Comparison of ENCODE assay signal across 8 cellular contexts in genomic region chr1:66271216-66271903, GRCh38.
DNase-seq lines count a peak whose midpoint lies in the region; ATAC-seq and TF ChIP-seq lines count a peak whose summit lies in the region.

No MANE protein-coding gene starts in this region.

- peak; percentile 74 for DNase-seq in activated CD4-positive, alpha-beta T cell treated with anti-CD3 and anti-CD28 coated beads for 48 hours
- DNase-seq in activated CD4-positive, alpha-beta T cell treated with anti-CD3 and anti-CD28 coated beads, Interleukin-2, amount 50 U/mL, for 1 hour: no peak
- DNase-seq in NCI-H774 (lab: John Stamatoyannopoulos, UW) (peak; percentile 17), Right ventricle myocardium superior (peak; percentile 89), ovary (peak; percentile 77 to 90 (median 82)), NCI-H187 treated with DMSO at 0.1 percent for 48 hours (lab: John Stamatoyannopoulos, UW) (no peak)
- DNase-seq in activated naive CD8-positive, alpha-beta T cell treated with anti-CD3 and anti-CD28 coated beads for 36 hours: peak; percentile 46
- no peak for DNase-seq in activated effector memory CD4-positive, alpha-beta T cell treated with Interleukin-2 at 50 U/mL for 16 hours

- H3K36me3 Mint-ChIP-seq in activated naive CD8-positive, alpha-beta T cell treated with anti-CD3 and anti-CD28 coated beads for 36 hours: peaks cover 4% of the 10 kb centered on the region

- WGBS in ovary, 3 donors: 2 to 4% (median 2%) methylated on average over 8 of the region's 8 CpGs

- H3K36me3 ChIP-seq in ovary: no peaks in the 10 kb centered on the region

- H3K4me3 ChIP-seq in ovary: peak overlapping the region; percentile 20

- H3K4me1 Mint-ChIP-seq in activated naive CD8-positive, alpha-beta T cell treated with anti-CD3 and anti-CD28 coated beads for 36 hours: peaks cover 58% of the 10 kb centered on the region

- peak overlapping the region; percentile 79 for H3K27ac Mint-ChIP-seq in activated naive CD8-positive, alpha-beta T cell treated with anti-CD3 and anti-CD28 coated beads for 36 hours

- no peak for TF ChIP-seq CTCF in ovary (IDR thresholded peaks at IDR 0.05)

- intact Hi-C loops in Right ventricle myocardium superior (cut with DNase I): loop anchor here (5.0 kb wide), 1 partner anchor 61 kb away; no protein-coding TSS in a partner anchor
- intact Hi-C loops in ovary (cut with DNase I): loop anchor here in 1 of 4 donors (10.0 kb wide), 2 partner anchors 63 to 653 kb away; partner anchors contain the start of genes DNAI4 and MIER1

- H3K9me3 Mint-ChIP-seq in activated naive CD8-positive, alpha-beta T cell treated with anti-CD3 and anti-CD28 coated beads for 36 hours: peaks cover 1% of the 10 kb centered on the region

- peak; percentile 24 for TF ChIP-seq POLR2A in ovary (IDR thresholded peaks at IDR 0.05)

- H3K27ac ChIP-seq in ovary: peak overlapping the region in 1 of 2 donors; percentile 77

- no peaks in the 10 kb centered on the region for H3K27me3 Mint-ChIP-seq in activated naive CD8-positive, alpha-beta T cell treated with anti-CD3 and anti-CD28 coated beads for 36 hours

- H3K4me3 Mint-ChIP-seq in activated naive CD8-positive, alpha-beta T cell treated with anti-CD3 and anti-CD28 coated beads for 36 hours: peak overlapping the region; percentile 3

- ATAC-seq in Right ventricle myocardium superior (ENCODE audit: poor library complexity): peak; percentile 92

- peaks cover 9% of the 10 kb centered on the region for H3K4me1 ChIP-seq in ovary (ENCODE audit: insufficient read depth)

- H3K27me3 ChIP-seq in ovary: no peaks in the 10 kb centered on the region

- peak; percentile 92 for TF ChIP-seq EP300 in ovary (IDR thresholded peaks at IDR 0.05)

- H3K9me3 ChIP-seq in ovary: no peaks in the 10 kb centered on the region

Comparison
In these comparisons a context has a peak if more than half of its experiments do, and no peak if none do; other contexts are left out.
1. DNase-seq: peak in activated CD4-positive, alpha-beta T cell treated with anti-CD3 and anti-CD28 coated beads for 48 hours (single experiment), NCI-H774 (single experiment), activated naive CD8-positive, alpha-beta T cell treated with anti-CD3 and anti-CD28 coated beads for 36 hours (single experiment), Right ventricle myocardium superior (single experiment) and ovary (5 of 5); none in activated CD4-positive, alpha-beta T cell treated with anti-CD3 and anti-CD28 coated beads, Interleukin-2, amount 50 U/mL, for 1 hour (single experiment), activated effector memory CD4-positive, alpha-beta T cell treated with Interleukin-2 at 50 U/mL for 16 hours (single experiment) and NCI-H187 treated with DMSO at 0.1 percent for 48 hours (single experiment).